Comparison of ENCODE assay signal across 19 cellular contexts in the genomic region with DNA sequence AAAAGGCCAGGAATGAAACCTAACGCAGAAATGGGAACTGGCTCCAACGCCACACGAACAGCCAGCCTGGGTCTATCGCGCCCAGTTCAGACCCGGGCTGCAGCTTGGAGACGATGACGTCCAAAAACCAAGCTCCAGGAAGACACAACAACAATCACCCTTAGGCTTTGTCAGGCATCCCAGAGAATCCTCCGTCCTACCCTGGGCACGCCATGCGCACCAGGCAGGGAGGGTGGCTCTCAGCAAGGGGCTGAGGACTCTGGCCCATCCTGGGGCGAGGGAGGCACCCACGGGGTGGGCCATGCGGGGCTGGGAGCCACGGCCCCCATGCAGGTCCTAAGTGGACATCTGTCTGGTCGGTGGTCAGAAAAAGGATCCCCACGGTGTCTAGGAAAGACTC. TPM values are rescaled to one million over a fixed set of nuclear protein-coding genes. Genes with fewer than 3 reads are reported as not detected.
A peak's percentile ranks its signal among the peaks of the same experiment; 100 is the strongest.
DNase-seq lines count a peak whose midpoint lies in the region; ATAC-seq and TF ChIP-seq lines count a peak whose summit lies in the region.
"Had no signal": no experiment of that assay in that cellular context is flagged by ENCODE, and none has a peak within 500 bp of the region (broad histone marks: within the 10 kb centered on the region; RNA-seq: fewer than 3 reads in every experiment).

No MANE protein-coding gene starts in this region.

- peaks cover 17% of the 10 kb centered on the region for H3K36me3 Mint-ChIP-seq in T-helper 17 cell (ENCODE audit: low read depth)

- POLR2A ChIA-PET in AG04450 (lab: Yijun Ruan, JAX), result no interaction called here

- ATAC-seq in T-helper 17 cell (no peak), lower lobe of right lung (no peak), GM21723 (IDR thresholded peaks at IDR 0.05; ENCODE audit: unreplicated experiment) (no peak)

- H3K4me3 Mint-ChIP-seq in T-helper 17 cell, result no peak overlapping the region

- H3K9ac ChIP-seq in BLaER1 treated with 17β-estradiol and CSF1 and Interleukin-3, amounts not matched to agents 10 nM and 100 nM, result peak overlapping the region in 1 of 11 experiments; percentile 11; a peak in 2 of 22 replicates
- H3K9ac ChIP-seq: parathyroid adenoma, SK-N-SH had no signal

- no peak for TF ChIP-seq CTCF in AG04450 (IDR thresholded peaks at IDR 0.05; ENCODE audit: low read depth, low read length)
- no peak for TF ChIP-seq CTCF in lower lobe of right lung (IDR thresholded peaks at IDR 0.05)
- TF ChIP-seq CTCF in GM10266 (IDR thresholded peaks at IDR 0.05; ENCODE audit: control insufficient read depth, insufficient read depth, low read depth, missing control alignments), result no peak

- intact Hi-C loops in lower lobe of right lung (cut with DNase I), result no loop called here

- no peaks in the 10 kb centered on the region for H3K27me3 Mint-ChIP-seq in T-helper 17 cell

- peak overlapping the region; percentile 45 to 100 (median 64); a peak in 21 of 22 replicates for H3K4me2 ChIP-seq in BLaER1 treated with 17β-estradiol and CSF1 and Interleukin-3, amounts not matched to agents 10 nM and 100 nM
- H3K4me2 ChIP-seq: SK-N-SH had no signal

- H4K20me1 ChIP-seq in BLaER1 treated with 17β-estradiol and CSF1 and Interleukin-3, amounts not matched to agents 10 nM and 100 nM, result peaks cover 77 to 98% (median 85%) of the 10 kb centered on the region in 11 experiments

- H3K9me3 ChIP-seq in AG04450 (ENCODE audit: control insufficient read depth, insufficient read depth, low read length) (peaks cover 11% of the 10 kb centered on the region; the same call in 1 of the 2 replicates), T-helper 17 cell (ENCODE audit: control insufficient read depth, low read length, poor library complexity, severe bottlenecking) (no peaks in the 10 kb centered on the region), lower lobe of right lung (no peaks in the 10 kb centered on the region)
- H3K9me3 ChIP-seq in BLaER1 treated with 17β-estradiol and CSF1 and Interleukin-3, amounts not matched to agents 10 nM and 100 nM (replicated peaks in 1 of 11), result no peaks in the 10 kb centered on the region; a peak in 2 of 22 replicates
- H3K9me3 ChIP-seq: SK-N-SH, thoracic aorta had no signal

- H3K27ac ChIP-seq in AG04450 (ENCODE audit: low read depth, low read length) (peak overlapping the region; percentile 21), lower lobe of right lung (peak overlapping the region; percentile 41)
- H3K27ac ChIP-seq in BLaER1 treated with 17β-estradiol and CSF1 and Interleukin-3, amounts not matched to agents 10 nM and 100 nM, result peak overlapping the region in 4 of 11 experiments; percentile 5 to 46 (median 16); a peak in 6 of 22 replicates
- H3K27ac ChIP-seq: parathyroid adenoma, thoracic aorta had no signal

- no peak overlapping the region for H3K4me3 ChIP-seq in AG04450 (ENCODE audit: low read depth, low read length)
- H3K4me3 ChIP-seq in BLaER1 treated with 17β-estradiol and CSF1 and Interleukin-3, amounts not matched to agents 10 nM and 100 nM, result no peak overlapping the region
- no peak overlapping the region for H3K4me3 ChIP-seq in lower lobe of right lung
- H3K4me3 ChIP-seq: thoracic aorta had no signal

- peak overlapping the region; percentile 68 for H3K27ac Mint-ChIP-seq in T-helper 17 cell

- peaks cover 61% of the 10 kb centered on the region for H3K4me1 Mint-ChIP-seq in T-helper 17 cell

- peaks cover 0 to 16% (median 0%) of the 10 kb centered on the region in 11 experiments; a peak in 3 of 22 replicates for H3K36me3 ChIP-seq in BLaER1 treated with 17β-estradiol and CSF1 and Interleukin-3, amounts not matched to agents 10 nM and 100 nM
- no peaks in the 10 kb centered on the region for H3K36me3 ChIP-seq in lower lobe of right lung
- H3K36me3 ChIP-seq: thoracic aorta had no signal

- DNase-seq in AG04450 (ENCODE audit: low read depth, low spot score) (no peak), T-helper 17 cell (no peak), lower lobe of right lung (no peak), NCI-H2171 treated with DMSO at 0.1 percent for 48 hours (lab: John Stamatoyannopoulos, UW) (no peak), GM10266 (ENCODE audit: extremely low spot score) (no peak), UCSD-AML1 (lab: John Stamatoyannopoulos, UW; ENCODE audit: unreplicated experiment) (no peak)
- DNase-seq: activated CD4-positive, alpha-beta T cell treated with anti-CD3 and anti-CD28 coated beads for 48 hours; activated T-cell treated with anti-CD3 and anti-CD28 coated beads, Interleukin-2, amount 50 U/mL, for 48 hours; AML-193; effector CD8-positive, alpha-beta T cell; NCI-H1417; small intestine; stimulated activated CD4-positive, alpha-beta T cell treated with anti-CD3 and anti-CD28 coated beads, Interleukin-4, amount 100 ng/mL, for 4 hours had no signal

- CTCF ChIA-PET in AG04450 (lab: Charles Lee), result no interaction called here

- H3K4me1 ChIP-seq in BLaER1 treated with 17β-estradiol and CSF1 and Interleukin-3, amounts not matched to agents 10 nM and 100 nM, result peaks cover 89 to 96% (median 95%) of the 10 kb centered on the region in 10 experiments
- peaks cover 59% of the 10 kb centered on the region for H3K4me1 ChIP-seq in lower lobe of right lung
- H3K4me1 ChIP-seq: parathyroid adenoma had no signal

- H3K27me3 ChIP-seq in AG04450 (ENCODE audit: control insufficient read depth, insufficient read depth, low read length) (no peaks in the 10 kb centered on the region), lower lobe of right lung (ENCODE audit: low read depth) (no peaks in the 10 kb centered on the region)
- H3K27me3 ChIP-seq in BLaER1 treated with 17β-estradiol and CSF1 and Interleukin-3, amounts not matched to agents 10 nM and 100 nM, result no peaks in the 10 kb centered on the region

RNA-seq across cellular contexts. Expression of gene RASA3, which starts 9.0 kb away (rescaled TPM):
- 25.2 and 26.8 TPM in 2 replicates for polyA plus RNA-seq in AG04450 (2011; rRNA removed)
- polyA minus RNA-seq in AG04450 (2011; rRNA and poly(A)+ RNA removed), result 32.8 and 38.1 TPM in 2 replicates
- total RNA-seq in T-helper 17 cell (100 to 1,000 TPM; 204 to 215 TPM), lower lobe of right lung (19.1 TPM)

RNA-seq across cellular contexts. Expression of gene CFAP97D2, which starts 55.6 kb away (rescaled TPM):
- not detected in 2 replicates for polyA plus RNA-seq in AG04450 (2011; rRNA removed)
- not detected in 2 replicates for polyA minus RNA-seq in AG04450 (2011; rRNA and poly(A)+ RNA removed)
- not detected for total RNA-seq in T-helper 17 cell
- total RNA-seq in lower lobe of right lung, result 1.8 TPM
- total RNA-seq: lower leg skin, thoracic aorta had no signal
- polyA plus RNA-seq: SK-N-SH, small intestine had no signal

Comparison
In these comparisons a context has a peak if more than half of its experiments do, and no peak if none do; other contexts are left out.
1. RNA of gene RASA3, which starts 9.0 kb away (total RNA-seq): 204 to 215 TPM in T-helper 17 cell; 19.1 TPM in lower lobe of right lung (single experiment); every median in the first group is over 10 times any median in the second.